20 cellular contexts compared by ENCODE assay signal in genomic region chr5:135537745-135538144, GRCh38. TPM values are rescaled to one million over a fixed set of nuclear protein-coding genes. Genes with fewer than 3 reads are reported as not detected.
DNase-seq lines count a peak whose midpoint lies in the region; ATAC-seq, FAIRE-seq and TF ChIP-seq lines count a peak whose summit lies in the region.
"Had no signal": no experiment of that assay in that cellular context is flagged by ENCODE, and none has a peak within 500 bp of the region (broad histone marks: within the 10 kb centered on the region; RNA-seq: fewer than 3 reads in every experiment).

No MANE protein-coding gene starts in this region.

- H3K27me3 ChIP-seq in GM23338 (ENCODE audit: insufficient read depth) (peaks cover 100% of the 10 kb centered on the region), K562 (ENCODE audit: control insufficient read depth in 2 of 2, insufficient read depth in 2 of 2, low read length in 2 of 2) (0 out of 5 replicates have a peak, but pooled peaks cover 0 to 3% of the 10 kb centered on the region in 2 experiments), iPS-15b (ENCODE audit: control insufficient read depth, insufficient read depth, low read length) (peaks cover 98% of the 10 kb centered on the region)
- peaks cover 22% of the 10 kb centered on the region for H3K27me3 ChIP-seq in effector memory CD4-positive, alpha-beta T cell (replicated peaks; ENCODE audit: control insufficient read depth, insufficient read depth, low read length, poor library complexity, severe bottlenecking)

- H3K4me2 ChIP-seq in GM23338 (no peak overlapping the region), K562 (ENCODE audit: insufficient read depth, low read length) (no peak overlapping the region)
- H3K4me2 ChIP-seq: KMS-11 had no signal

- DNase-seq in GM23338 (ENCODE audit: low spot score), result no peak
- DNase-seq in K562 (ENCODE audit: extremely low read depth in 1 of 4, low spot score in 3 of 4), result no peak
- DNase-seq in effector memory CD4-positive, alpha-beta T cell, result no peak
- DNase-seq in GM19240 (ENCODE audit: insufficient read length, low spot score), result no peak
- no peak for DNase-seq in DMS153 (lab: John Stamatoyannopoulos, UW)
- DNase-seq: BE2C; C1 segment of cervical spinal cord; CD4-positive, CD25-positive, alpha-beta regulatory T cell; CD8-positive, alpha-beta memory T cell; COR-L47; DMS79; GDM1 had no signal

- H3K4me3 ChIP-seq in GM23338, result no peak overlapping the region
- no peak overlapping the region for H3K4me3 ChIP-seq in K562
- H3K4me3 ChIP-seq in iPS-15b (ENCODE audit: low read depth, low read length), result peak overlapping the region; percentile 5
- no peak overlapping the region for H3K4me3 ChIP-seq in effector memory CD4-positive, alpha-beta T cell (ENCODE audit: insufficient read depth, low read depth, low read length, poor library complexity, severe bottlenecking)
- H3K4me3 ChIP-seq: HAP-1 had no signal

- no peak overlapping the region for H3K27ac Mint-ChIP-seq in GM23338

- H3K4me1 ChIP-seq in GM23338 (ENCODE audit: insufficient read depth) (peaks cover 23% of the 10 kb centered on the region), K562 (replicated peaks in 1 of 2; ENCODE audit: control insufficient read depth in 2 of 2, insufficient read depth in 2 of 2, low read length in 2 of 2) (no peaks in the 10 kb centered on the region; a peak in 1 of 5 replicates), iPS-15b (ENCODE audit: control insufficient read depth, insufficient read depth, low read length) (peaks cover 4% of the 10 kb centered on the region)
- no peaks in the 10 kb centered on the region for H3K4me1 ChIP-seq in effector memory CD4-positive, alpha-beta T cell (ENCODE audit: control insufficient read depth, insufficient read depth, low read length, poor library complexity, severe bottlenecking)
- H3K4me1 ChIP-seq: BE2C had no signal

- peaks cover 16% of the 10 kb centered on the region for H3K4me1 Mint-ChIP-seq in GM23338

- in situ Hi-C loops in K562 (cut with MboI), result no loop called here

- POLR2A ChIA-PET in K562 (lab: Yijun Ruan, JAX), result interaction anchor here (1.0 kb wide), 1 partner anchor 14 kb away, joined by 5 read pairs; no protein-coding TSS in a partner anchor

- no peak for TF ChIP-seq CTCF in GM23338 (conservative IDR thresholded peaks at IDR 0.05; ENCODE audit: low read depth in 2 of 2)
- TF ChIP-seq CTCF in K562 (IDR thresholded peaks at IDR 0.05 in 2 of 3, conservative IDR thresholded peaks at IDR 0.05 in 1 of 3; ENCODE audit: insufficient read depth in 2 of 3, low read depth in 1 of 3, low read length in 3 of 3), result no peak

- peaks cover 11% of the 10 kb centered on the region; the same call in 1 of the 2 replicates for H3F3A ChIP-seq in GM23338 (replicated peaks; ENCODE audit: low read depth)

- H3K9me2 ChIP-seq in GM23338 (ENCODE audit: insufficient read depth), result no peaks in the 10 kb centered on the region

- H3K9me3 ChIP-seq in K562 (replicated peaks; ENCODE audit: control insufficient read depth, insufficient read depth, low read depth, low read length), result no peaks in the 10 kb centered on the region
- no peaks in the 10 kb centered on the region for H3K9me3 ChIP-seq in iPS-15b (ENCODE audit: control insufficient read depth, insufficient read depth, low read length)
- H3K9me3 ChIP-seq in effector memory CD4-positive, alpha-beta T cell (ENCODE audit: control insufficient read depth, low read length), result no peaks in the 10 kb centered on the region
- H3K9me3 ChIP-seq: BE2C, HAP-1 had no signal

- H3K79me2 ChIP-seq in GM23338 (replicated peaks; ENCODE audit: insufficient read depth), result no peaks in the 10 kb centered on the region
- no peaks in the 10 kb centered on the region for H3K79me2 ChIP-seq in K562 (ENCODE audit: control insufficient read depth, insufficient read depth, low read length)

- H3K9me1 ChIP-seq in K562 (ENCODE audit: control insufficient read depth, insufficient read depth, low read length), result no peaks in the 10 kb centered on the region

- whole genome bisulfite sequencing in K562 (ENCODE audit: insufficient coverage, low coverage, missing lambda C conversion rate), result 13% methylated on average over 1 of the region's 2 CpGs

- intact Hi-C loops in K562 (cut with micrococcal nuclease), result no loop called here

- no peaks in the 10 kb centered on the region; the same call in 2 of the 3 replicates for H3K36me3 Mint-ChIP-seq in GM23338 (ENCODE audit: low read depth)
- H3K36me3 Mint-ChIP-seq: CD4-positive, CD25-positive, alpha-beta regulatory T cell had no signal

- H3K36me3 ChIP-seq in GM23338 (ENCODE audit: insufficient read depth), result no peaks in the 10 kb centered on the region; the same call in 1 of the 2 replicates
- H3K36me3 ChIP-seq in K562 (ENCODE audit: control insufficient read depth, insufficient read depth, low read length), result no peaks in the 10 kb centered on the region
- no peaks in the 10 kb centered on the region for H3K36me3 ChIP-seq in iPS-15b (ENCODE audit: control insufficient read depth, insufficient read depth, low read length)
- no peaks in the 10 kb centered on the region for H3K36me3 ChIP-seq in effector memory CD4-positive, alpha-beta T cell (ENCODE audit: control insufficient read depth, insufficient read depth, low read length)
- H3K36me3 ChIP-seq: BE2C, HAP-1 had no signal

- peaks cover 100% of the 10 kb centered on the region for H3K27me3 Mint-ChIP-seq in GM23338 (ENCODE audit: insufficient read depth, low read depth, poor library complexity)

- ATAC-seq in GM23338 (no peak), K562 (no peak)

- TF ChIP-seq POLR2A in K562 (conservative IDR thresholded peaks at IDR 0.05), result no peak

- H2AFZ ChIP-seq in GM23338, result no peak overlapping the region
- no peak overlapping the region for H2AFZ ChIP-seq in K562 (ENCODE audit: low read depth, low read length)

- no TSS peak for BruUV-seq in K562 (replicated peaks; lab: Mats Ljungman, UMichigan)

- CTCF ChIA-PET in K562 (lab: Yijun Ruan, JAX; ENCODE audit: low intra/inter-chr PET ratio), result no interaction called here

- FAIRE-seq in K562 (lab: Jason Lieb, UNC), result no peak
- FAIRE-seq: GM19239 had no signal

- H3K9ac ChIP-seq in K562 (ENCODE audit: insufficient read depth in 1 of 2, low read depth in 2 of 2, low read length in 2 of 2) (no peak overlapping the region), iPS-15b (ENCODE audit: low read depth, low read length) (no peak overlapping the region)
- H3K9ac ChIP-seq: KMS-11 had no signal

- peaks cover 48% of the 10 kb centered on the region for H4K20me1 ChIP-seq in GM23338 (replicated peaks; ENCODE audit: insufficient read depth)
- no peaks in the 10 kb centered on the region for H4K20me1 ChIP-seq in K562 (replicated peaks; ENCODE audit: control insufficient read depth, insufficient read depth, low read length)

- H3K27ac ChIP-seq in GM23338 (ENCODE audit: low read depth) (no peak overlapping the region), K562 (ENCODE audit: extremely low read depth, low read depth, low read length) (no peak overlapping the region)
- no peak overlapping the region for H3K27ac ChIP-seq in effector memory CD4-positive, alpha-beta T cell (ENCODE audit: insufficient read depth, low read length, poor library complexity, severe bottlenecking)
- H3K27ac ChIP-seq: KMS-11 had no signal

- TF ChIP-seq RAD21 in K562 (CRISPR knock-in tag; conservative IDR thresholded peaks at IDR 0.05 in 1 of 2, IDR thresholded peaks at IDR 0.05 in 1 of 2), result no peak

- H3K4me3 Mint-ChIP-seq in GM23338, result no peak overlapping the region
- H3K4me3 Mint-ChIP-seq: CD4-positive, CD25-positive, alpha-beta regulatory T cell; CD8-positive, alpha-beta memory T cell had no signal

- TF ChIP-seq EP300 in K562 (IDR thresholded peaks at IDR 0.05; ENCODE audit: low read length), result no peak

- peaks cover 17% of the 10 kb centered on the region for H3K9me3 Mint-ChIP-seq in GM23338

RNA-seq across cellular contexts. Expression of gene NEUROG1, which starts 2.0 kb away (rescaled TPM):
- not detected in 2 replicates for total RNA-seq in GM23338 (2014; rRNA removed; shearing (Covaris generic))
- 0.16 TPM in 1 of 2 replicates, not detected in the other for polyA plus RNA-seq in GM23338 (2016; fragmentation: Nextera tagmentation; extraction: Ambion mirVana)
- not detected in 2 replicates for total RNA-seq in K562 (2011; cell fraction: chromatin; rRNA removed; ENCODE audit: low replicate concordance)
- not detected in 2 replicates for total RNA-seq in K562 (2011; cell fraction: nucleolus; rRNA removed)
- not detected in 2 replicates for total RNA-seq in K562 (2011; cell fraction: nucleoplasm; rRNA removed)
- not detected in 2 replicates for total RNA-seq in K562 (2014; rRNA removed)
- total RNA-seq in K562 (2014; rRNA removed; fragmentation: Illumina TruSeq; extraction: Trizol), result not detected in 2 replicates
- total RNA-seq in K562 (2015; rRNA removed; fragmentation: Illumina TruSeq; extraction: Trizol), result not detected in 2 replicates
- not detected in 2 replicates for total RNA-seq in K562 (2021)
- not detected in 2 replicates for polyA plus RNA-seq in K562 (2011; rRNA removed)
- not detected in 2 replicates for polyA plus RNA-seq in K562 (2011; cell fraction: cytosol; rRNA removed)
- polyA plus RNA-seq in K562 (2011; cell fraction: nucleus; rRNA removed), result not detected in 2 replicates
- not detected in 2 replicates for polyA plus RNA-seq in K562 (2012)
- polyA plus RNA-seq in K562 (2014; fragmentation: Illumina TruSeq; extraction: Trizol), result not detected in 2 replicates
- not detected for polyA plus RNA-seq in K562 (2014; fragmentation: Nextera tagmentation; extraction: Ambion mirVana)
- not detected in 2 replicates for polyA plus RNA-seq in K562 (2014; rRNA removed)
- polyA minus RNA-seq in K562 (2011; rRNA and poly(A)+ RNA removed), result not detected in 2 replicates
- polyA minus RNA-seq in K562 (2011; cell fraction: cytosol; rRNA and poly(A)+ RNA removed), result not detected in 2 replicates
- polyA minus RNA-seq in K562 (2011; cell fraction: nucleus; rRNA and poly(A)+ RNA removed), result not detected in 2 replicates
- total RNA-seq: A172; CD4-positive, CD25-positive, alpha-beta regulatory T cell; CD8-positive, alpha-beta memory T cell; Daoy; H4; HT-29 had no signal
- polyA plus RNA-seq: CD4-positive, CD25-positive, alpha-beta regulatory T cell; CD8-positive, alpha-beta memory T cell had no signal

RNA-seq across cellular contexts. Expression of gene CXCL14, which starts 41.0 kb away (rescaled TPM):
- not detected in 2 replicates for total RNA-seq in GM23338 (2014; rRNA removed; shearing (Covaris generic))
- polyA plus RNA-seq in GM23338 (2016; fragmentation: Nextera tagmentation; extraction: Ambion mirVana) (1.7 TPM in 2 replicates), K562 (2011; rRNA removed) (not detected in 2 replicates), K562 (2014; fragmentation: Illumina TruSeq; extraction: Trizol) (not detected in 2 replicates), K562 (2014; fragmentation: Nextera tagmentation; extraction: Ambion mirVana) (not detected), K562 (2014; rRNA removed) (not detected in 2 replicates)
- total RNA-seq in K562 (2011; cell fraction: chromatin; rRNA removed; ENCODE audit: low replicate concordance), result not detected in 2 replicates
- total RNA-seq in K562 (2011; cell fraction: nucleolus; rRNA removed), result not detected in 2 replicates
- not detected in 2 replicates for total RNA-seq in K562 (2011; cell fraction: nucleoplasm; rRNA removed)
- total RNA-seq in K562 (2014; rRNA removed) (not detected in 2 replicates), K562 (2014; rRNA removed; fragmentation: Illumina TruSeq; extraction: Trizol) (not detected in 2 replicates), K562 (2015; rRNA removed; fragmentation: Illumina TruSeq; extraction: Trizol) (not detected in 2 replicates), K562 (2021) (not detected in 2 replicates)
- polyA plus RNA-seq in K562 (2011; cell fraction: cytosol; rRNA removed), result not detected in 2 replicates
- not detected in 2 replicates for polyA plus RNA-seq in K562 (2011; cell fraction: nucleus; rRNA removed)
- not detected in 2 replicates for polyA plus RNA-seq in K562 (2012)
- not detected in 2 replicates for polyA minus RNA-seq in K562 (2011; rRNA and poly(A)+ RNA removed)
- polyA minus RNA-seq in K562 (2011; cell fraction: cytosol; rRNA and poly(A)+ RNA removed), result not detected in 2 replicates
- not detected in 2 replicates for polyA minus RNA-seq in K562 (2011; cell fraction: nucleus; rRNA and poly(A)+ RNA removed)
- total RNA-seq: A172; CD4-positive, CD25-positive, alpha-beta regulatory T cell; CD8-positive, alpha-beta memory T cell; HT-29 had no signal
- polyA plus RNA-seq: CD4-positive, CD25-positive, alpha-beta regulatory T cell; CD8-positive, alpha-beta memory T cell had no signal
